Comparison of ENCODE assay signal across 1 cellular context in the genomic region with DNA sequence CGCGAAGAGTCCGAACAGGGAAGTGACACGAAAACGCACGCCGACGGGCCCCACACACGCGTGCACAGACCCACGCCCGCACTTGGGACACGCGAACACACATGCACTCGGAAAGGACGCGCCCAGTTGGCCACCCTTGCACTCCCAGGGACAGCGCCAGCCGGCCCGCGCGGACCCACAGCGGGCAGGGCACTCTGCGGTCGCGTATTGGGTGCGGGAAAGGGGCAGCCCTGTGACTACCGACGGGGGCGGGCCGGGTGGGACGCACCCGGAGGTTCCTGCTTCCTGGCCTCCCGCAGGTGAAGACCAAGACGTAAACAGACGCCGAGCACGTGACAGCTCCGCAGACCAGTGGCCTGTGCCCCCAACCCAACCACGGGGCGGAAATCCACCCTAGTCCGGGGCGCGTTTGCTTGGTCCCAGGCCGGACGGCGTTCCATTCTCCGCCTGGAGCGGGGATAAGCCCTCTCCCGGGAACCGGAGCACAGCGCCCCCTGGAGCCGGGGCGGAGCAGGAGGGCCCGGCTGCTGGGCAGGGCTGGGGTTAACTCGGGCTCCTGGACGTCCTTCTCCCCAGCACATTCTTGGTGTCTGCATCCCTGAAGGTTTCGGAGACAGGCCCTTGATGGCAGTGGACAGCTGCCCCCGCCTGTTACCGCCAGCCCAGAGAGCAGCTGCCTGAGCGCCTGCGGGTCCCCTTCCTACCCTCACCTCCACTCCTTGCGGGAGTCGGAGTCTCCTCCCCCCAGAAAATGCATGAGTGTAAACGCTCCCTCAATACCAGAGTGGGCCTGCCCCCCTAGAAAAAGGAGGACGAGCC.
TF ChIP-seq lines count a peak whose summit lies in the region.

No MANE protein-coding gene starts in this region.

TF ChIP-seq in K562, 482 proteins besides CTCF, POLR2A, EP300 and RAD21 (continues in another document):
- TF ChIP-seq FOXK2 (conservative IDR thresholded peaks at IDR 0.05 in 1 of 2, IDR thresholded peaks at IDR 0.05 in 1 of 2; ENCODE audit: low read depth in 2 of 2) (0 out of 4 replicates have a peak, but pooled peaks of 1 of the 2 experiments have one; percentile 35), HMBOX1 (IDR thresholded peaks at IDR 0.05) (no peak), ZNF586 (CRISPR knock-in tag; conservative IDR thresholded peaks at IDR 0.05) (no peak), NCOA6 (IDR thresholded peaks at IDR 0.05) (peak; percentile 56; the same call in 1 of the 2 replicates), ZFP36 (IDR thresholded peaks at IDR 0.05; ENCODE audit: low read depth, low read length, partially characterized antibody) (no peak), CGGBP1 (CRISPR knock-in tag; IDR thresholded peaks at IDR 0.05) (no peak), SMARCA4 (IDR thresholded peaks at IDR 0.05) (no peak), RAD51 (IDR thresholded peaks at IDR 0.05; ENCODE audit: borderline replicate concordance, low read depth) (peak; percentile 23; the same call in 1 of the 2 replicates), E2F8 (IDR thresholded peaks at IDR 0.05; ENCODE audit: low read depth, partially characterized antibody) (no peak), GTF2A2 (tag; IDR thresholded peaks at IDR 0.05) (no peak), HMGXB4 (CRISPR knock-in tag; IDR thresholded peaks at IDR 0.05) (peak; percentile 47; the same call in 1 of the 2 replicates), LCOR (CRISPR knock-in tag; IDR thresholded peaks at IDR 0.05) (no peak), NR2C2 (CRISPR knock-in tag; IDR thresholded peaks at IDR 0.05) (no peak; the same call in 1 of the 2 replicates), NR2C2 (tag; IDR thresholded peaks at IDR 0.05) (peak; percentile 19; the same call in 1 of the 2 replicates), PHF8 (IDR thresholded peaks at IDR 0.05; ENCODE audit: borderline replicate concordance, low read length) (peak; percentile 27; the same call in 1 of the 2 replicates), ZNF695 (CRISPR knock-in tag; IDR thresholded peaks at IDR 0.05) (no peak), ZNF644 (tag; IDR thresholded peaks at IDR 0.05; ENCODE audit: low read depth) (no peak), BHLHE40 (IDR thresholded peaks at IDR 0.05; ENCODE audit: low read length) (peak; percentile 63), ERF (CRISPR knock-in tag; IDR thresholded peaks at IDR 0.05) (0 out of 2 replicates have a peak, but pooled peaks have one; percentile 30), GABPA (tag; conservative IDR thresholded peaks at IDR 0.05; ENCODE audit: low read depth) (0 out of 2 replicates have a peak, but pooled peaks have one; percentile 26), THRAP3 (IDR thresholded peaks at IDR 0.05; ENCODE audit: borderline replicate concordance) (no peak), ZNF121 (CRISPR knock-in tag; conservative IDR thresholded peaks at IDR 0.05) (no peak), PTTG1 (tag; IDR thresholded peaks at IDR 0.05; ENCODE audit: low read depth) (no peak), ZBTB11 (CRISPR knock-in tag; IDR thresholded peaks at IDR 0.05) (no peak), HNRNPL (IDR thresholded peaks at IDR 0.05; ENCODE audit: low read depth, low read length) (0 out of 2 replicates have a peak, but pooled peaks have one; percentile 27), POLR3A (IDR thresholded peaks at IDR 0.05; ENCODE audit: borderline replicate concordance, extremely low read depth, insufficient read depth, insufficient read length) (no peak), ETV5 (CRISPR knock-in tag; IDR thresholded peaks at IDR 0.05; ENCODE audit: low read depth) (peak; percentile 56; the same call in 1 of the 2 replicates), ZNF263 (CRISPR knock-in tag; IDR thresholded peaks at IDR 0.05; ENCODE audit: borderline replicate concordance) (no peak), SIRT6 (IDR thresholded peaks at IDR 0.05; ENCODE audit: low read depth, low read length) (no peak)
- TF ChIP-seq, protein P1, sequence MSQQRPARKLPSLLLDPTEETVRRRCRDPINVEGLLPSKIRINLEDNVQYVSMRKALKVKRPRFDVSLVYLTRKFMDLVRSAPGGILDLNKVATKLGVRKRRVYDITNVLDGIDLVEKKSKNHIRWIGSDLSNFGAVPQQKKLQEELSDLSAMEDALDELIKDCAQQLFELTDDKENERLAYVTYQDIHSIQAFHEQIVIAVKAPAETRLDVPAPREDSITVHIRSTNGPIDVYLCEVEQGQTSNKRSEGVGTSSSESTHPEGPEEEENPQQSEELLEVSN (IDR thresholded peaks at IDR 0.05; ENCODE audit: borderline replicate concordance in 1 of 2, extremely low read depth in 1 of 2, insufficient read depth in 1 of 2, insufficient read length in 1 of 2, low read depth in 1 of 2, low read length in 1 of 2, poor library complexity in 1 of 2, severe bottlenecking in 1 of 2), result peak in 1 of 2 experiments; percentile 35
- TF ChIP-seq, protein P2, sequence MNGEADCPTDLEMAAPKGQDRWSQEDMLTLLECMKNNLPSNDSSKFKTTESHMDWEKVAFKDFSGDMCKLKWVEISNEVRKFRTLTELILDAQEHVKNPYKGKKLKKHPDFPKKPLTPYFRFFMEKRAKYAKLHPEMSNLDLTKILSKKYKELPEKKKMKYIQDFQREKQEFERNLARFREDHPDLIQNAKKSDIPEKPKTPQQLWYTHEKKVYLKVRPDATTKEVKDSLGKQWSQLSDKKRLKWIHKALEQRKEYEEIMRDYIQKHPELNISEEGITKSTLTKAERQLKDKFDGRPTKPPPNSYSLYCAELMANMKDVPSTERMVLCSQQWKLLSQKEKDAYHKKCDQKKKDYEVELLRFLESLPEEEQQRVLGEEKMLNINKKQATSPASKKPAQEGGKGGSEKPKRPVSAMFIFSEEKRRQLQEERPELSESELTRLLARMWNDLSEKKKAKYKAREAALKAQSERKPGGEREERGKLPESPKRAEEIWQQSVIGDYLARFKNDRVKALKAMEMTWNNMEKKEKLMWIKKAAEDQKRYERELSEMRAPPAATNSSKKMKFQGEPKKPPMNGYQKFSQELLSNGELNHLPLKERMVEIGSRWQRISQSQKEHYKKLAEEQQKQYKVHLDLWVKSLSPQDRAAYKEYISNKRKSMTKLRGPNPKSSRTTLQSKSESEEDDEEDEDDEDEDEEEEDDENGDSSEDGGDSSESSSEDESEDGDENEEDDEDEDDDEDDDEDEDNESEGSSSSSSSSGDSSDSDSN (IDR thresholded peaks at IDR 0.05; ENCODE audit: borderline replicate concordance in 1 of 2, low read depth in 2 of 2, low read length in 2 of 2), result peak; percentile 74 to 88; a peak in 2 of 4 replicates
- TF ChIP-seq, protein P3, sequence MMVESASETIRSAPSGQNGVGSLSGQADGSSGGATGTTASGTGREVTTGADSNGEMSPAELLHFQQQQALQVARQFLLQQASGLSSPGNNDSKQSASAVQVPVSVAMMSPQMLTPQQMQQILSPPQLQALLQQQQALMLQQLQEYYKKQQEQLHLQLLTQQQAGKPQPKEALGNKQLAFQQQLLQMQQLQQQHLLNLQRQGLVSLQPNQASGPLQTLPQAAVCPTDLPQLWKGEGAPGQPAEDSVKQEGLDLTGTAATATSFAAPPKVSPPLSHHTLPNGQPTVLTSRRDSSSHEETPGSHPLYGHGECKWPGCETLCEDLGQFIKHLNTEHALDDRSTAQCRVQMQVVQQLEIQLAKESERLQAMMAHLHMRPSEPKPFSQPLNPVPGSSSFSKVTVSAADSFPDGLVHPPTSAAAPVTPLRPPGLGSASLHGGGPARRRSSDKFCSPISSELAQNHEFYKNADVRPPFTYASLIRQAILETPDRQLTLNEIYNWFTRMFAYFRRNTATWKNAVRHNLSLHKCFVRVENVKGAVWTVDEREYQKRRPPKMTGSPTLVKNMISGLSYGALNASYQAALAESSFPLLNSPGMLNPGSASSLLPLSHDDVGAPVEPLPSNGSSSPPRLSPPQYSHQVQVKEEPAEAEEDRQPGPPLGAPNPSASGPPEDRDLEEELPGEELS (CRISPR knock-in tag; IDR thresholded peaks at IDR 0.05; ENCODE audit: borderline replicate concordance), result no peak
- TF ChIP-seq, protein P4, sequence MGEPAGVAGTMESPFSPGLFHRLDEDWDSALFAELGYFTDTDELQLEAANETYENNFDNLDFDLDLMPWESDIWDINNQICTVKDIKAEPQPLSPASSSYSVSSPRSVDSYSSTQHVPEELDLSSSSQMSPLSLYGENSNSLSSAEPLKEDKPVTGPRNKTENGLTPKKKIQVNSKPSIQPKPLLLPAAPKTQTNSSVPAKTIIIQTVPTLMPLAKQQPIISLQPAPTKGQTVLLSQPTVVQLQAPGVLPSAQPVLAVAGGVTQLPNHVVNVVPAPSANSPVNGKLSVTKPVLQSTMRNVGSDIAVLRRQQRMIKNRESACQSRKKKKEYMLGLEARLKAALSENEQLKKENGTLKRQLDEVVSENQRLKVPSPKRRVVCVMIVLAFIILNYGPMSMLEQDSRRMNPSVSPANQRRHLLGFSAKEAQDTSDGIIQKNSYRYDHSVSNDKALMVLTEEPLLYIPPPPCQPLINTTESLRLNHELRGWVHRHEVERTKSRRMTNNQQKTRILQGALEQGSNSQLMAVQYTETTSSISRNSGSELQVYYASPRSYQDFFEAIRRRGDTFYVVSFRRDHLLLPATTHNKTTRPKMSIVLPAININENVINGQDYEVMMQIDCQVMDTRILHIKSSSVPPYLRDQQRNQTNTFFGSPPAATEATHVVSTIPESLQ (CRISPR knock-in tag; IDR thresholded peaks at IDR 0.05), result peak; percentile 26; the same call in 1 of the 2 replicates
- TF ChIP-seq, protein P5, sequence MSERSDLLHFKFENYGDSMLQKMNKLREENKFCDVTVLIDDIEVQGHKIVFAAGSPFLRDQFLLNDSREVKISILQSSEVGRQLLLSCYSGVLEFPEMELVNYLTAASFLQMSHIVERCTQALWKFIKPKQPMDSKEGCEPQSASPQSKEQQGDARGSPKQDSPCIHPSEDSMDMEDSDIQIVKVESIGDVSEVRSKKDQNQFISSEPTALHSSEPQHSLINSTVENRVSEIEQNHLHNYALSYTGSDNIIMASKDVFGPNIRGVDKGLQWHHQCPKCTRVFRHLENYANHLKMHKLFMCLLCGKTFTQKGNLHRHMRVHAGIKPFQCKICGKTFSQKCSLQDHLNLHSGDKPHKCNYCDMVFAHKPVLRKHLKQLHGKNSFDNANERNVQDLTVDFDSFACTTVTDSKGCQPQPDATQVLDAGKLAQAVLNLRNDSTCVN (CRISPR knock-in tag; IDR thresholded peaks at IDR 0.05), result no peak
